ENCODE assay signal across 8 cellular contexts in genomic region chr2:241701405-241702154, GRCh38. TPM values are rescaled to one million over a fixed set of nuclear protein-coding genes. Genes with fewer than 3 reads are reported as not detected.
DNase-seq lines count a peak whose midpoint lies in the region; ATAC-seq and TF ChIP-seq lines count a peak whose summit lies in the region.

TSS of gene ING5 (plus strand) at chr2:241702039. CDS start at chr2:241702066, 27 bp downstream.

- peak; percentile 67 for TF ChIP-seq POLR2A in GM19193 (IDR thresholded peaks at IDR 0.05; ENCODE audit: extremely low read depth, insufficient read depth, insufficient read length)

- peak; percentile 34 for ATAC-seq in HG03378 (IDR thresholded peaks at IDR 0.05; ENCODE audit: unreplicated experiment)

- DNase-seq in AML-193 (lab: John Stamatoyannopoulos, UW): peak; percentile 82 to 83
- DNase-seq in NCI-H510A (lab: John Stamatoyannopoulos, UW): peak; percentile 83
- peak; percentile 96 for DNase-seq in activated CD4-positive, alpha-beta T cell treated with anti-CD3 and anti-CD28 coated beads for 24 hours (ENCODE audit: low read depth in 2 of 2)
- DNase-seq in cerebellum (ENCODE audit: low spot score): peak; percentile 95
- DNase-seq in kidney glomerular epithelial cell (lab: John Stamatoyannopoulos, UW): peak; percentile 76
- peak; percentile 92 to 96 for DNase-seq in stimulated activated CD4-positive, alpha-beta T cell treated with anti-CD3 and anti-CD28 coated beads, Interleukin-15, amount 100 ng/mL, for 48 hours (ENCODE audit: low read depth in 2 of 2)

RNA-seq across cellular contexts. Expression of gene ING5, which starts in this region (rescaled TPM):
- total RNA-seq in cerebellum: 33.2 TPM

Comparison
In these comparisons a context has a peak if more than half of its experiments do, and no peak if none do; other contexts are left out.
1. Peak in every context shown above with its lines: DNase-seq and ATAC-seq.